10 cellular contexts compared by ENCODE assay signal in genomic region chr18:69447886-69448285, GRCh38. TPM values are rescaled to one million over a fixed set of nuclear protein-coding genes. Genes with fewer than 3 reads are reported as not detected.
"Had no signal": no experiment of that assay in that cellular context is flagged by ENCODE, and none has a peak within 500 bp of the region (broad histone marks: within the 10 kb centered on the region; RNA-seq: fewer than 3 reads in every experiment).

No MANE protein-coding gene starts in this region.

- H3K4me3 ChIP-seq: GM23338, K562 had no signal

- H3K4me2 ChIP-seq: GM23338 had no signal

- FAIRE-seq: H1, H54, HTR-8/SVneo, K562 had no signal

- ATAC-seq: GM23338, K562 had no signal

- H2AFZ ChIP-seq: GM23338 had no signal

- DNase-seq: H9, HCEC 1CT, IMR-90, KG1 had no signal

- H3K27ac Mint-ChIP-seq: GM23338, H9 had no signal

- H3K4me1 Mint-ChIP-seq: GM23338, H9 had no signal

- H3K4me3 Mint-ChIP-seq: GM23338, H9 had no signal

RNA-seq across cellular contexts. Expression of gene DOK6, which starts 47.2 kb away (rescaled TPM):
- total RNA-seq: HT-29, K562 had no signal
